8 cellular contexts compared by ENCODE assay signal in the genomic region with DNA sequence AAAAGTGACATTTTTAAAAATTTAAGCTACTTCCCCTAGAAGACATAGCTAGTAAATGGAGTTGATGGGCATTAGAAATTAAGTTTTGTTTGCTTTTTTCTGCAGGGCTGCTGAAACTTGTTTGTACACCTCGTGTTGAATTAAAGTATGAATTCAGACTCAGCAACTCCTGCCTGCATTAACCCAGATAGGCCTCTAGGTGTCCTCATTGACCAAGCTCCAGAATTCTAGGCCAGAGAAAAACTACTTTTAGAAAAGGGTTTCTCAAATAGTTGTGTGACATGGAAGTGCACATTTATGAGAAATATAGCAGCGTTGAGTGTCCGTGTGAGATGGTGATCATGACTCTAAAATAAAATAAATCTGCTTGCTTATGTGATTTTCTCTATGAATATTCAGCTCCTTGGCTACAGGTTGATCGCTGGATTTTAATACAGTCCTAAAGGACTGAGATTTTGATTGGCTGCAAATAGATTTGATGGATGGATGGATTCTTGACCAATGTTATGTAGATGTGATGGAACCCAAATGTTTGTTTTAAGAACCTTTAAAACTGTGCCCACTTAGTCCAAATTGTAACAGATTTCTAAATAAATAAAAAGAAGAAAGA. TPM values are rescaled to one million over a fixed set of nuclear protein-coding genes. Genes with fewer than 3 reads are reported as not detected.
A peak's percentile ranks its signal among the peaks of the same experiment; 100 is the strongest.
DNase-seq lines count a peak whose midpoint lies in the region; ATAC-seq and TF ChIP-seq lines count a peak whose summit lies in the region.

No MANE protein-coding gene starts in this region.

- CTCF ChIA-PET in Panc1 (lab: Charles Lee) = interaction anchor here (0.6 to 3.4 kb wide), 5 partner anchors 9 to 144 kb away, joined by 3 to 20 read pairs (median 5); no protein-coding TSS in a partner anchor

- peak; percentile 82 for TF ChIP-seq CTCF in Panc1 (IDR thresholded peaks at IDR 0.05)
- peak; percentile 71 to 97 (median 94) for TF ChIP-seq CTCF in body of pancreas (IDR thresholded peaks at IDR 0.05)

- in situ Hi-C loops in Panc1 (cut with HindIII; ENCODE audit: low pct_unique_long_range_greater_than_20kb, low sequenced_read_pairs) = no loop called here

- TF ChIP-seq POLR2A in body of pancreas (IDR thresholded peaks at IDR 0.05) = no peak

- H3K27me3 Mint-ChIP-seq in immature natural killer cell (ENCODE audit: low read depth in 3 of 3) = peaks cover 2 to 4% (median 3%) of the 10 kb centered on the region in 3 donors

- H3K27me3 ChIP-seq in Panc1 (ENCODE audit: control insufficient read depth, insufficient read depth, low read length) (no peaks in the 10 kb centered on the region), body of pancreas (no peaks in the 10 kb centered on the region)

- H3K27ac ChIP-seq in Panc1 (ENCODE audit: low read length) = no peak overlapping the region
- no peak overlapping the region for H3K27ac ChIP-seq in body of pancreas

- no peaks in the 10 kb centered on the region for H3K4me1 Mint-ChIP-seq in immature natural killer cell

- H3K27ac Mint-ChIP-seq in immature natural killer cell = no peak overlapping the region

- H3K9me3 Mint-ChIP-seq in immature natural killer cell = no peaks in the 10 kb centered on the region

- 24% methylated on average over 4 of the region's 4 CpGs for WGBS in body of pancreas, 2 donors

- intact Hi-C loops in Panc1 (cut with micrococcal nuclease; ENCODE audit: unreplicated experiment) (loop anchor here (2.0 to 5.0 kb wide), 3 partner anchors 145 to 511 kb away; no protein-coding TSS in a partner anchor), body of pancreas (cut with DNase I) (loop anchor here (5.0 to 10.0 kb wide), 3 partner anchors 146 to 513 kb away; no protein-coding TSS in a partner anchor)

- H3K9me3 ChIP-seq in Panc1 (ENCODE audit: control insufficient read depth, insufficient read depth, low read depth, low read length) (no peaks in the 10 kb centered on the region), body of pancreas (no peaks in the 10 kb centered on the region)

- no peak overlapping the region for H3K4me3 Mint-ChIP-seq in immature natural killer cell

- POLR2A ChIA-PET in Panc1 (lab: Charles Lee) = no interaction called here

- H3K4me3 ChIP-seq in Panc1 (ENCODE audit: low read depth in 2 of 2, low read length in 2 of 2) = no peak overlapping the region
- H3K4me3 ChIP-seq in body of pancreas = no peak overlapping the region

- no peaks in the 10 kb centered on the region for H3K36me3 ChIP-seq in Panc1 (ENCODE audit: control insufficient read depth, insufficient read depth, low read length)
- H3K36me3 ChIP-seq in body of pancreas (replicated peaks in 1 of 2; ENCODE audit: insufficient read depth in 1 of 2, low read depth in 2 of 2) = no peaks in the 10 kb centered on the region

- H3K4me1 ChIP-seq in Panc1 (ENCODE audit: control insufficient read depth, insufficient read depth, low read length) = no peaks in the 10 kb centered on the region
- no peaks in the 10 kb centered on the region for H3K4me1 ChIP-seq in body of pancreas

- DNase-seq in activated T-cell treated with anti-CD3 and anti-CD28 coated beads for 24 hours (ENCODE audit: low read depth) = peak; percentile 27
- DNase-seq in activated T-cell treated with anti-CD3 and anti-CD28 coated beads, Interleukin-2, amount 50 U/mL, for 1 hour = no peak
- peak; percentile 51 for DNase-seq in Panc1 (ENCODE audit: low read depth, low spot score)
- peak; percentile 23 to 51 (median 39) for DNase-seq in body of pancreas
- DNase-seq in immature natural killer cell = peak; percentile 42 to 61 (median 53)
- DNase-seq in stimulated activated CD4-positive, alpha-beta T cell treated with anti-CD3 and anti-CD28 coated beads, Interleukin-2, amount 100 ng/mL, for 48 hours = peak; percentile 17

- H3K36me3 Mint-ChIP-seq in immature natural killer cell = no peaks in the 10 kb centered on the region

- no TSS peak for BruUV-seq in Panc1 (replicated peaks; lab: Mats Ljungman, UMichigan)

- ATAC-seq in HG03159 (IDR thresholded peaks at IDR 0.05; ENCODE audit: unreplicated experiment) = peak; percentile 73
- no peak for ATAC-seq in Panc1
- ATAC-seq in body of pancreas = peak; percentile 72
- ATAC-seq in GM21825 (IDR thresholded peaks at IDR 0.05; ENCODE audit: unreplicated experiment) = no peak

RNA-seq across cellular contexts. Expression of a gene that starts 39.3 kb away (rescaled TPM):
- total RNA-seq in Panc1 (2021; ENCODE audit: unreplicated experiment) = not detected
- not detected for polyA plus RNA-seq in Panc1 (2012; ENCODE audit: insufficient read length)
- under 1 TPM in 1 of 2 donors, not detected in 1; 0.33 TPM for total RNA-seq in body of pancreas
- polyA plus RNA-seq in immature natural killer cell = under 1 TPM in 2 of 3 donors, not detected in 1; 0.08 to 0.13 TPM

Comparison
In these comparisons a context has a peak if more than half of its experiments do, and no peak if none do; other contexts are left out.
1. ATAC-seq: peak in HG03159 (single experiment) and body of pancreas (single experiment); none in Panc1 (single experiment) and GM21825 (single experiment).